ENCODE assay signal across 28 cellular contexts in the genomic region with DNA sequence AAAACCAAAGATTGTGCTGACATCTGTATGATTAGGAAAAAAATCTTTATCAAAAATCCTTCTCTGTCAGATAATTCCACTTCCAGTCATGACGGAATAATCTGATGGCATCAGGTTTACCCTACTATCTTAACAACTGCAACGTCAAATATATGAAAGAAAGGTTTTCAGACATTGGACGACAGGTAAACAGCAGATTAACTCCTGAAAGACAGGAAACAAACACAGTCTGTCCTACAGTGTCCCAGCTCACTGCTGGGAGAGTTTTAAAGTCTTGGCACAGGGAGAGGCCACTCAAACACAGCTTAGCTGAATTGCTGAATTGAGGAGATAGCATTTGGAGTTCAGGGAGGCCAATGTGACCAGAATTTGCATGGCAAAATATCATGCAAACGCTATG.
A peak's percentile ranks its signal among the peaks of the same experiment; 100 is the strongest.
DNase-seq lines count a peak whose midpoint lies in the region; ATAC-seq and TF ChIP-seq lines count a peak whose summit lies in the region.
"Had no signal": no experiment of that assay in that cellular context is flagged by ENCODE, and none has a peak within 500 bp of the region (broad histone marks: within the 10 kb centered on the region; RNA-seq: fewer than 3 reads in every experiment).

No MANE protein-coding gene starts in this region.

- H3K18ac ChIP-seq in IMR-90 (ENCODE audit: low read depth, low read length), result peak overlapping the region; percentile 59

- H3K23ac ChIP-seq in IMR-90 (ENCODE audit: low read depth, low read length), result no peak overlapping the region

- CTCF ChIA-PET in IMR-90 (lab: Yijun Ruan, JAX), result no interaction called here

- H2BK20ac ChIP-seq in IMR-90 (ENCODE audit: low read depth, low read length), result peak overlapping the region; percentile 25; the same call in 1 of the 2 replicates

- no peak overlapping the region for H3K4ac ChIP-seq in IMR-90 (ENCODE audit: low read depth, low read length)

- BruUV-seq in IMR-90 (replicated peaks; lab: Mats Ljungman, UMichigan), result no TSS peak

- H4K91ac ChIP-seq in IMR-90 (ENCODE audit: insufficient read depth, low read depth, low read length), result no peak overlapping the region

- no peaks in the 10 kb centered on the region for H3K36me3 ChIP-seq in IMR-90 (ENCODE audit: control insufficient read depth, insufficient read depth, low read length)
- H3K36me3 ChIP-seq: BLaER1 treated with 17β-estradiol and CSF1 and Interleukin-3, amounts not matched to agents 10 nM and 100 nM; Peyer's patch had no signal

- no peak overlapping the region for H3K4me3 Mint-ChIP-seq in nephron progenitor cell
- H3K4me3 Mint-ChIP-seq: CD4-positive, alpha-beta memory T cell had no signal

- dilution Hi-C loops in IMR-90 (cut with HindIII; ENCODE audit: low sequenced_read_pairs, unreplicated experiment), result no loop called here

- H3K27ac Mint-ChIP-seq in nephron progenitor cell, result peak overlapping the region; percentile 55

- ATAC-seq in IMR-90 (ENCODE audit: low read depth), result no peak
- ATAC-seq in left colon, result peak; percentile 45
- no peak for ATAC-seq in HG03571 (IDR thresholded peaks at IDR 0.05; ENCODE audit: unreplicated experiment)
- ATAC-seq in stimulated activated naive CD8-positive, alpha-beta T cell treated with anti-CD3 and anti-CD28 coated beads, Interleukin-15, Interleukin-2, amounts not matched to agents 100 U/mL and 50 U/mL, for 24 hours, result no peak
- ATAC-seq: A549, GM12878 had no signal

- no peak overlapping the region for H2BK5ac ChIP-seq in IMR-90 (ENCODE audit: low read depth, low read length, poor library complexity, severe bottlenecking)

- POLR2A ChIA-PET in IMR-90 (lab: Charles Lee; ENCODE audit: unreplicated experiment), result no interaction called here

- H4K20me1 ChIP-seq in IMR-90 (ENCODE audit: insufficient read depth, low read length), result no peaks in the 10 kb centered on the region
- H4K20me1 ChIP-seq: BLaER1 treated with 17β-estradiol and CSF1 and Interleukin-3, amounts not matched to agents 10 nM and 100 nM had no signal

- no CpG with 5 or more reads among the region's 4 CpGs for WGBS in IMR-90 (ENCODE audit: extremely low coverage in 2 of 2, insufficient read length in 1 of 2), 2 experiments

- no peak overlapping the region for H2BK15ac ChIP-seq in IMR-90 (ENCODE audit: low read depth, low read length)

- H4K8ac ChIP-seq in IMR-90 (ENCODE audit: low read depth in 2 of 2, low read length in 2 of 2), result peak overlapping the region in 1 of 2 experiments; percentile 16; a peak in 1 of 4 replicates

- no peaks in the 10 kb centered on the region for H3K79me1 ChIP-seq in IMR-90 (ENCODE audit: low read depth in 1 of 2, low read length in 2 of 2)

- peaks cover 10% of the 10 kb centered on the region for H3K4me1 ChIP-seq in IMR-90 (ENCODE audit: control insufficient read depth, insufficient read depth, low read length)

- no peaks in the 10 kb centered on the region for H3K4me1 Mint-ChIP-seq in nephron progenitor cell

- H2AFZ ChIP-seq in IMR-90 (replicated peaks; ENCODE audit: low read length, poor library complexity), result no peak overlapping the region
- H2AFZ ChIP-seq: GM23248 had no signal

- no peak overlapping the region for H2AK9ac ChIP-seq in IMR-90 (replicated peaks; ENCODE audit: low read depth, low read length, poor library complexity)

- H3K9me3 ChIP-seq in IMR-90 (ENCODE audit: control insufficient read depth, insufficient read depth, low read length), result no peaks in the 10 kb centered on the region
- H3K9me3 ChIP-seq: A549; BLaER1 treated with 17β-estradiol and CSF1 and Interleukin-3, amounts not matched to agents 10 nM and 100 nM; Caco-2; Peyer's patch had no signal

- H2AK5ac ChIP-seq in IMR-90 (ENCODE audit: low read depth, low read length), result 0 out of 2 replicates have a peak overlapping the region, but pooled peaks have one; percentile 0

- 0 out of 2 replicates have a peak overlapping the region, but pooled peaks have one; percentile 45 for H3K14ac ChIP-seq in IMR-90 (replicated peaks; ENCODE audit: low read depth, low read length)

- H3K9me1 ChIP-seq in IMR-90 (ENCODE audit: insufficient read depth, low read length), result no peaks in the 10 kb centered on the region

- no peak overlapping the region for H3K9ac ChIP-seq in IMR-90 (ENCODE audit: low read depth, low read length)
- H3K9ac ChIP-seq: BLaER1 treated with 17β-estradiol and CSF1 and Interleukin-3, amounts not matched to agents 10 nM and 100 nM; GM23248 had no signal

- no peaks in the 10 kb centered on the region for H3K9me3 Mint-ChIP-seq in nephron progenitor cell
- H3K9me3 Mint-ChIP-seq: CD4-positive, alpha-beta memory T cell had no signal

- H3K56ac ChIP-seq in IMR-90 (ENCODE audit: extremely low read depth, insufficient read depth, low read length), result no peak overlapping the region

- no peak overlapping the region for H3K4me2 ChIP-seq in IMR-90 (ENCODE audit: low read depth, low read length)
- H3K4me2 ChIP-seq: A549; BLaER1 treated with 17β-estradiol and CSF1 and Interleukin-3, amounts not matched to agents 10 nM and 100 nM had no signal

- no peak overlapping the region for H3K27ac ChIP-seq in IMR-90 (ENCODE audit: insufficient read depth, low read length)
- H3K27ac ChIP-seq: A549; BLaER1 treated with 17β-estradiol and CSF1 and Interleukin-3, amounts not matched to agents 10 nM and 100 nM; GM23248; Peyer's patch; SK-N-MC had no signal

- no peak overlapping the region for H4K5ac ChIP-seq in IMR-90 (ENCODE audit: low read depth, low read length)

- intact Hi-C loops in IMR-90 (cut with micrococcal nuclease) (no loop called here), left colon (cut with DNase I, micrococcal nuclease) (no loop called here)

- peaks cover 10% of the 10 kb centered on the region for H3K36me3 Mint-ChIP-seq in nephron progenitor cell (ENCODE audit: low read depth)

- H3K4me3 ChIP-seq in IMR-90 (ENCODE audit: insufficient read depth, low read depth, low read length), result no peak overlapping the region
- H3K4me3 ChIP-seq: A549; BLaER1 treated with 17β-estradiol and CSF1 and Interleukin-3, amounts not matched to agents 10 nM and 100 nM; GM12878; GM23248; Peyer's patch; SK-N-MC had no signal

- DNase-seq in IMR-90, result no peak
- DNase-seq in NCI-H526 treated with DMSO at 0.1 percent for 48 hours (lab: John Stamatoyannopoulos, UW), result peak; percentile 95
- DNase-seq in left colon, result no peak
- no peak for DNase-seq in nephron progenitor cell
- no peak for DNase-seq in NCI-H1092 treated with DMSO at 0.1 percent for 48 hours (lab: John Stamatoyannopoulos, UW)
- DNase-seq in stimulated activated naive CD8-positive, alpha-beta T cell treated with anti-CD3 and anti-CD28 coated beads, Interleukin-15, Interleukin-2, amounts not matched to agents 100 U/mL and 50 U/mL, for 24 hours, result no peak
- DNase-seq: AML-193; Caco-2; CD4-positive, alpha-beta memory T cell; DMS 273 treated with DMSO at 0.1 percent for 48 hours; DMS79; EL; GDM1; GM23248; H7; KG1; NCI-H1092; NCI-H1436; NCI-H187; NCI-H524 treated with DMSO at 0.1 percent for 48 hours; OCI-M1; Peyer's patch; SIG-M5 had no signal

- no peak for TF ChIP-seq RAD21 in IMR-90 (IDR thresholded peaks at IDR 0.05; ENCODE audit: low read length)

- in situ Hi-C loops in IMR-90 (cut with MboI; ENCODE audit: low sequenced_read_pairs), result no loop called here

- TF ChIP-seq CTCF in IMR-90 (conservative IDR thresholded peaks at IDR 0.05; ENCODE audit: low read depth, low read length) (no peak), nephron progenitor cell (IDR thresholded peaks at IDR 0.05) (no peak)

- no peak for TF ChIP-seq POLR2A in IMR-90 (IDR thresholded peaks at IDR 0.05; ENCODE audit: low read depth, low read length)

- no peaks in the 10 kb centered on the region for H3K27me3 Mint-ChIP-seq in nephron progenitor cell (ENCODE audit: low read depth, poor library complexity)
- H3K27me3 Mint-ChIP-seq: CD4-positive, alpha-beta memory T cell had no signal

- H2BK120ac ChIP-seq in IMR-90 (ENCODE audit: low read depth, low read length), result no peak overlapping the region

- H3K27me3 ChIP-seq in IMR-90 (ENCODE audit: control insufficient read depth, insufficient read depth, low read length), result no peaks in the 10 kb centered on the region
- H3K27me3 ChIP-seq: BLaER1 treated with 17β-estradiol and CSF1 and Interleukin-3, amounts not matched to agents 10 nM and 100 nM; Peyer's patch had no signal

TF ChIP-seq in IMR-90, 13 proteins besides CTCF, POLR2A, EP300 and RAD21:
- TF ChIP-seq SMC3 (IDR thresholded peaks at IDR 0.05; ENCODE audit: low read depth, low read length), result no peak
- TF ChIP-seq USF2 (IDR thresholded peaks at IDR 0.05; ENCODE audit: low read depth, low read length), result no peak
- TF ChIP-seq CHD1 (IDR thresholded peaks at IDR 0.05; ENCODE audit: low read depth, low read length), result no peak
- TF ChIP-seq CEBPB (IDR thresholded peaks at IDR 0.05; ENCODE audit: low read depth, low read length), result no peak
- TF ChIP-seq RFX5 (IDR thresholded peaks at IDR 0.05; ENCODE audit: low read depth, low read length), result no peak
- no peak for TF ChIP-seq NFE2L2 (IDR thresholded peaks at IDR 0.05; ENCODE audit: low read depth, low read length)
- TF ChIP-seq MAFK (IDR thresholded peaks at IDR 0.05; ENCODE audit: low read depth, low read length), result no peak
- no peak for TF ChIP-seq BHLHE40 (IDR thresholded peaks at IDR 0.05; ENCODE audit: low read depth, low read length)
- no peak for TF ChIP-seq RCOR1 (IDR thresholded peaks at IDR 0.05; ENCODE audit: insufficient replicate concordance, low read length)
- no peak for TF ChIP-seq FOS (IDR thresholded peaks at IDR 0.05; ENCODE audit: low read depth, low read length)
- TF ChIP-seq, protein P1, sequence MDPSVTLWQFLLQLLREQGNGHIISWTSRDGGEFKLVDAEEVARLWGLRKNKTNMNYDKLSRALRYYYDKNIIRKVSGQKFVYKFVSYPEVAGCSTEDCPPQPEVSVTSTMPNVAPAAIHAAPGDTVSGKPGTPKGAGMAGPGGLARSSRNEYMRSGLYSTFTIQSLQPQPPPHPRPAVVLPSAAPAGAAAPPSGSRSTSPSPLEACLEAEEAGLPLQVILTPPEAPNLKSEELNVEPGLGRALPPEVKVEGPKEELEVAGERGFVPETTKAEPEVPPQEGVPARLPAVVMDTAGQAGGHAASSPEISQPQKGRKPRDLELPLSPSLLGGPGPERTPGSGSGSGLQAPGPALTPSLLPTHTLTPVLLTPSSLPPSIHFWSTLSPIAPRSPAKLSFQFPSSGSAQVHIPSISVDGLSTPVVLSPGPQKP (IDR thresholded peaks at IDR 0.05; ENCODE audit: borderline replicate concordance, low read depth, low read length), result no peak
- no peak for TF ChIP-seq MXI1 (IDR thresholded peaks at IDR 0.05; ENCODE audit: borderline replicate concordance, low read depth, low read length)
- TF ChIP-seq MAZ (IDR thresholded peaks at IDR 0.05; ENCODE audit: borderline replicate concordance, low read depth, low read length), result no peak
